8 cellular contexts compared by ENCODE assay signal in the genomic region with DNA sequence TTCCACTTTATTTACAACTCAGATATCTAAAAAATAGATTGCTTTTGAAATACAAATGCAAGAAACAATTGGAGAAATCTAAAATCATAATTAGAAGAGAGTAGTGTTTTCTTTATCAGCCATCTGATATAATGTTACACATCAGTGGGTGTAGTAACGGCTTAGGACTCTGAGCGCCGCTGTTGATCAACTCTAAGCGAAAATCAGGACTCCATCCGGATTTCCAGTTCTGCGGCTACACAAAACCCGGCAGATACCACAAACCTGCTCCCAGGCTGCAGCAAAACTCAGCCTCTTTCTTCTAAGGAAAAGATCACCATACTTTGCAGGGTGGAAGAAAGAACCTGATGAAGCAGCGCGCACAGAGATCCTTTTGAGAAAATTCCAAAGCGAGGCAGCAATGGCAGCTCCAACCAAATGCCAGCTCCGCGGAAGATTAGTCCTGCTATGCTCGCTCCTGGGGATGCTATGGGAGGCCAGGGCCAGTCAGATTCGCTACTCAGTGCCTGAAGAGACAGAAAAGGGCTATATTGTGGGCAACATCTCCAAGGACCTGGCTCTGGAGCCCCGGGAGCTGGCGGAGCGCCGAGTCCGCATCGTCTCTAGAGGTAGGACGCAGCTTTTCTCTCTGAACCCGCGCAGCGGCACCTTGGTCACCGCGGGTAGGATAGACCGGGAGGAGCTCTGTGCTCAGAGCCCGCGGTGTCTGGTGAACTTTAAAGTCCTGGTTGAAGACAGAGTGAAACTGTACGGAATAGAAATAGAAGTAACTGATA. TPM values are rescaled to one million over a fixed set of nuclear protein-coding genes. Genes with fewer than 3 reads are reported as not detected.
DNase-seq lines count a peak whose midpoint lies in the region; ATAC-seq and TF ChIP-seq lines count a peak whose summit lies in the region.

A gene (plus strand): TSS at position 226 of the 776 bp plus-strand sequence. CDS start 175 bp downstream, at position 401.

- no peaks in the 10 kb centered on the region for H3K4me1 Mint-ChIP-seq in activated T-helper 1 cell treated with anti-CD3 and anti-CD28 coated beads, Interleukin-12 subunit alpha, Interleukin-12 subunit beta, Interleukin-2, Interleukin-4 antibody, amounts not matched to agents 30 ng/mL and 10 ng/mL and 1 ng/mL, durations not matched to agents 14 hours and 24 hours and 36 hours (ENCODE audit: low read depth)

- peaks cover 22% of the 10 kb centered on the region for H3K27me3 Mint-ChIP-seq in activated T-helper 1 cell treated with anti-CD3 and anti-CD28 coated beads, Interleukin-12 subunit alpha, Interleukin-12 subunit beta, Interleukin-2, Interleukin-4 antibody, amounts not matched to agents 30 ng/mL and 10 ng/mL and 1 ng/mL, durations not matched to agents 14 hours and 24 hours and 36 hours (ENCODE audit: insufficient read depth)

- H3K9me3 Mint-ChIP-seq in activated T-helper 1 cell treated with anti-CD3 and anti-CD28 coated beads, Interleukin-12 subunit alpha, Interleukin-12 subunit beta, Interleukin-2, Interleukin-4 antibody, amounts not matched to agents 30 ng/mL and 10 ng/mL and 1 ng/mL, durations not matched to agents 14 hours and 24 hours and 36 hours, result peaks cover 19% of the 10 kb centered on the region

- peaks cover 0 to 8% (median 3%) of the 10 kb centered on the region in 3 donors for H3K36me3 ChIP-seq in skeletal muscle tissue (ENCODE audit: control insufficient read depth in 3 of 3, insufficient read depth in 3 of 3, low read length in 3 of 3)

- H3K27ac Mint-ChIP-seq in activated T-helper 1 cell treated with anti-CD3 and anti-CD28 coated beads, Interleukin-12 subunit alpha, Interleukin-12 subunit beta, Interleukin-2, Interleukin-4 antibody, amounts not matched to agents 30 ng/mL and 10 ng/mL and 1 ng/mL, durations not matched to agents 14 hours and 24 hours and 36 hours, result no peak within 1 kb of the TSS

- DNase-seq in DMS 273 (lab: John Stamatoyannopoulos, UW; ENCODE audit: unreplicated experiment) (peak; percentile 51), DMS 273 treated with DMSO at 0.1 percent for 48 hours (lab: John Stamatoyannopoulos, UW) (no peak), NCI-H69 (lab: John Stamatoyannopoulos, UW) (peak; percentile 73), fibroblast of villous mesenchyme (ENCODE audit: low read depth) (peak; percentile 37), NK-92 (lab: John Stamatoyannopoulos, UW; ENCODE audit: unreplicated experiment) (no peak)
- DNase-seq in activated T-helper 1 cell treated with anti-CD3 and anti-CD28 coated beads, Interleukin-12 subunit alpha, Interleukin-12 subunit beta, Interleukin-2, Interleukin-4 antibody, amounts not matched to agents 30 ng/mL and 10 ng/mL and 1 ng/mL, durations not matched to agents 14 hours and 24 hours and 36 hours (ENCODE audit: low spot score), result no peak

- peak within 1 kb of the TSS; percentile 43 for H3K4me3 ChIP-seq in fibroblast of villous mesenchyme (ENCODE audit: low read depth, low read length)
- peak within 1 kb of the TSS; percentile 64 to 70 (median 65) for H3K4me3 ChIP-seq in skeletal muscle tissue (ENCODE audit: low read length in 3 of 3)

- peak; percentile 42 for TF ChIP-seq CTCF in fibroblast of villous mesenchyme (IDR thresholded peaks at IDR 0.05; ENCODE audit: insufficient read depth, low read depth, low read length)

- no peaks in the 10 kb centered on the region for H3K36me3 Mint-ChIP-seq in activated T-helper 1 cell treated with anti-CD3 and anti-CD28 coated beads, Interleukin-12 subunit alpha, Interleukin-12 subunit beta, Interleukin-2, Interleukin-4 antibody, amounts not matched to agents 30 ng/mL and 10 ng/mL and 1 ng/mL, durations not matched to agents 14 hours and 24 hours and 36 hours (ENCODE audit: low read depth)

- H3K4me1 ChIP-seq in skeletal muscle tissue (ENCODE audit: control insufficient read depth in 3 of 3, insufficient read depth in 3 of 3, low read length in 3 of 3), result peaks cover 0 to 25% (median 6%) of the 10 kb centered on the region in 3 donors

- no peak within 1 kb of the TSS for H3K4me3 Mint-ChIP-seq in activated T-helper 1 cell treated with anti-CD3 and anti-CD28 coated beads, Interleukin-12 subunit alpha, Interleukin-12 subunit beta, Interleukin-2, Interleukin-4 antibody, amounts not matched to agents 30 ng/mL and 10 ng/mL and 1 ng/mL, durations not matched to agents 14 hours and 24 hours and 36 hours

- peak within 1 kb of the TSS in 1 of 3 donors; percentile 50 for H3K9ac ChIP-seq in skeletal muscle tissue (ENCODE audit: low read depth in 1 of 3, low read length in 3 of 3)

- intact Hi-C loops in activated T-helper 1 cell treated with anti-CD3 and anti-CD28 coated beads, Interleukin-12 subunit alpha, Interleukin-12 subunit beta, Interleukin-2, Interleukin-4 antibody, amounts not matched to agents 30 ng/mL and 10 ng/mL and 1 ng/mL, durations not matched to agents 14 hours and 24 hours and 36 hours (cut with micrococcal nuclease), result no loop called here

- H3K9me3 ChIP-seq in skeletal muscle tissue (ENCODE audit: control insufficient read depth in 3 of 3, low read length in 3 of 3), result peaks cover 9 to 31% (median 29%) of the 10 kb centered on the region in 3 donors

- no peak within 1 kb of the TSS for H3K27ac ChIP-seq in skeletal muscle tissue (ENCODE audit: low read depth, low read length)

- H3K27me3 ChIP-seq in skeletal muscle tissue (ENCODE audit: control insufficient read depth in 3 of 3, insufficient read depth in 3 of 3, low read length in 3 of 3), result peaks cover 0 to 3% (median 2%) of the 10 kb centered on the region in 3 donors

- no peak for ATAC-seq in HG02759 (IDR thresholded peaks at IDR 0.05; ENCODE audit: unreplicated experiment)

RNA-seq across cellular contexts. Expression of the gene that starts here (rescaled TPM):
- total RNA-seq in fibroblast of villous mesenchyme (4.7 and 5.2 TPM in 2 replicates), skeletal muscle tissue (4.7 TPM)
- total RNA-seq in activated T-helper 1 cell treated with anti-CD3 and anti-CD28 coated beads, Interleukin-12 subunit alpha, Interleukin-12 subunit beta, Interleukin-2, Interleukin-4 antibody, amounts not matched to agents 30 ng/mL and 10 ng/mL and 1 ng/mL, durations not matched to agents 14 hours and 24 hours and 36 hours, result 0.21 and 0.39 TPM in 2 replicates

Comparison
In these comparisons a context has a peak if more than half of its experiments do, and no peak if none do; other contexts are left out.
1. DNase-seq: peak in DMS 273 (single experiment), NCI-H69 (single experiment) and fibroblast of villous mesenchyme (single experiment); none in DMS 273 treated with DMSO at 0.1 percent for 48 hours (single experiment), activated T-helper 1 cell treated with anti-CD3 and anti-CD28 coated beads, Interleukin-12 subunit alpha, Interleukin-12 subunit beta, Interleukin-2, Interleukin-4 antibody, amounts not matched to agents 30 ng/mL and 10 ng/mL and 1 ng/mL, durations not matched to agents 14 hours and 24 hours and 36 hours (single experiment) and NK-92 (single experiment).